ENCODE assay signal across 28 cellular contexts in genomic region chr2:238560234-238560633, GRCh38.
DNase-seq lines count a peak whose midpoint lies in the region; ATAC-seq and TF ChIP-seq lines count a peak whose summit lies in the region.
"Had no signal": no experiment of that assay in that cellular context is flagged by ENCODE, and none has a peak within 500 bp of the region (broad histone marks: within the 10 kb centered on the region; RNA-seq: fewer than 3 reads in every experiment).

No MANE protein-coding gene starts in this region.

- intact Hi-C loops in lower lobe of right lung (cut with DNase I), result no loop called here
- intact Hi-C loops in left ventricle myocardium superior (cut with micrococcal nuclease), result no loop called here

- H3K27ac ChIP-seq in lower lobe of right lung, result no peak overlapping the region
- H3K27ac ChIP-seq: heart right ventricle, left lung, parathyroid adenoma, right atrium auricular region had no signal

- H3K4me1 ChIP-seq in lower lobe of right lung, result peaks cover 4% of the 10 kb centered on the region
- H3K4me1 ChIP-seq: BE2C, left lung, parathyroid adenoma, right atrium auricular region had no signal

- H3K4me3 ChIP-seq in lower lobe of right lung, result no peak overlapping the region
- H3K4me3 ChIP-seq: heart right ventricle, left lung, right atrium auricular region had no signal

- DNase-seq in 8988T (peak; percentile 66), GM13977 (ENCODE audit: low spot score) (peak; percentile 7), SK-MEL-5 (ENCODE audit: low read depth, low spot score) (peak; percentile 21), lower lobe of right lung (peak; percentile 43), left ventricle myocardium superior (no peak), MV-4-11 (lab: John Stamatoyannopoulos, UW) (no peak)
- no peak for DNase-seq in NK-92 treated with Interleukin-12 subunit alpha and Interleukin-12 subunit beta, amount 100 ng/mL, for 24 hours (lab: John Stamatoyannopoulos, UW)
- DNase-seq: ACHN; activated CD4-positive, alpha-beta memory T cell treated with anti-CD3 and anti-CD28 coated beads for 36 hours; activated CD8-positive, alpha-beta memory T cell treated with anti-CD3 and anti-CD28 coated beads, Interleukin-2, amount 50 U/mL, for 4 hours; activated naive CD4-positive, alpha-beta T cell treated with anti-CD3 and anti-CD28 coated beads, Interleukin-2, amount 50 U/mL, for 16 hours; BE2C; effector memory CD8-positive, alpha-beta T cell; heart right ventricle; Karpas-422; NCI-H1694; NCI-H2171; NCI-H524; SIG-M5; stimulated activated CD4-positive, alpha-beta T cell treated with anti-CD3 and anti-CD28 coated beads, Interleukin-2, amount 100 ng/mL, for 48 hours; trophoblast cell had no signal

- no peaks in the 10 kb centered on the region for H3K27me3 ChIP-seq in lower lobe of right lung (ENCODE audit: low read depth)
- H3K27me3 ChIP-seq: left lung, right atrium auricular region had no signal

- H3K36me3 ChIP-seq in lower lobe of right lung, result no peaks in the 10 kb centered on the region
- H3K36me3 ChIP-seq: BE2C, heart right ventricle, left lung, right atrium auricular region had no signal

- no peaks in the 10 kb centered on the region for H3K9me3 ChIP-seq in lower lobe of right lung
- H3K9me3 ChIP-seq: BE2C, heart right ventricle, left lung, right atrium auricular region had no signal

- ATAC-seq in lower lobe of right lung, result no peak
- ATAC-seq in left ventricle myocardium superior, result no peak
- no peak for ATAC-seq in HG03469 (IDR thresholded peaks at IDR 0.05; ENCODE audit: unreplicated experiment)
- ATAC-seq: activated CD4-positive, CD25-positive, alpha-beta regulatory T cell treated with anti-CD3 and anti-CD28 coated beads, Interleukin-2, amount 50 U/mL, for 24 hours; activated T-helper 17 cell treated with anti-CD3 and anti-CD28 coated beads, Interleukin-2, amount 50 U/mL, for 72 hours; effector memory CD8-positive, alpha-beta T cell; left lung; naive thymus-derived CD8-positive, alpha-beta T cell had no signal

- no peak for TF ChIP-seq CTCF in GM13977 (IDR thresholded peaks at IDR 0.05; ENCODE audit: extremely low read depth, insufficient read depth, missing control alignments)
- TF ChIP-seq CTCF in lower lobe of right lung (IDR thresholded peaks at IDR 0.05), result no peak

- in situ Hi-C loops in GM13977 (cut with MboI; ENCODE audit: low pct_unique_long_range_greater_than_20kb, low sequenced_read_pairs, unreplicated experiment) (no loop called here), SK-MEL-5 (cut with HindIII; ENCODE audit: low pct_unique_long_range_greater_than_20kb, low sequenced_read_pairs) (no loop called here)

Comparison
In these comparisons a context has a peak if more than half of its experiments do, and no peak if none do; other contexts are left out.
1. DNase-seq: peak in 8988T (single experiment), GM13977 (single experiment), SK-MEL-5 (single experiment) and lower lobe of right lung (single experiment); none in NK-92 treated with Interleukin-12 subunit alpha and Interleukin-12 subunit beta, amount 100 ng/mL, for 24 hours (single experiment), left ventricle myocardium superior (single experiment) and MV-4-11 (single experiment).